30 cellular contexts compared by ENCODE assay signal in the genomic region with DNA sequence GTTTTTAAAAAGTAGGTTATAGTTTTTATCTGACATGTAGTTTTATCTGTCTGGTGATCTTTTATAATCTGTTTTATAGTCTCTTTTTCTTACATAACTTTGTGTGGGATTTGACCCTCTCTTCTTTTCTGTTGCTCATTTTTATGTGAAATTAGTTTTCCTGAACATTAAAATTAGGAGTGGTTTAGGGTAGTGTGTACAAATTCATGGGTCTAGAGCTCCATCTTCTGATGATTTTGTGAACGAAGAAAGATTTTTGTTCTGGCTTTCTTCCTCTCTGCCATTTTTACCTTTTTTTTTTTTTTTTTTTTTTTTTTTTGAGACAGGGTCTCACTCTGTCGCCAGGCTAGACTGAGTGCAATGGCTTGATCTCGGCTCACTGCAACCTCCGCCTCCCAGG. TPM values are rescaled to one million over a fixed set of nuclear protein-coding genes. Genes with fewer than 3 reads are reported as not detected.
DNase-seq lines count a peak whose midpoint lies in the region; ATAC-seq, FAIRE-seq and TF ChIP-seq lines count a peak whose summit lies in the region.
"Had no signal": no experiment of that assay in that cellular context is flagged by ENCODE, and none has a peak within 500 bp of the region (broad histone marks: within the 10 kb centered on the region; RNA-seq: fewer than 3 reads in every experiment).

No MANE protein-coding gene starts in this region.

- no peaks in the 10 kb centered on the region for H3K27me3 Mint-ChIP-seq in activated naive CD8-positive, alpha-beta T cell treated with anti-CD3 and anti-CD28 coated beads, Interleukin-2, amount 50 U/mL, for 24 hours
- no peaks in the 10 kb centered on the region for H3K27me3 Mint-ChIP-seq in activated naive CD8-positive, alpha-beta T cell treated with anti-CD3 and anti-CD28 coated beads for 36 hours
- no peaks in the 10 kb centered on the region for H3K27me3 Mint-ChIP-seq in memory B cell
- H3K27me3 Mint-ChIP-seq: activated naive CD8-positive, alpha-beta T cell; activated T-helper 17 cell treated with anti-CD3 and anti-CD28 coated beads, Interleukin-2, amount 50 U/mL, for 72 hours had no signal

- no peaks in the 10 kb centered on the region for H3F3A ChIP-seq in Loucy (ENCODE audit: low read depth)

- FAIRE-seq in TTC549 (lab: Jason Lieb, UNC), result peak; percentile 82
- FAIRE-seq: islet of Langerhans had no signal

- no peaks in the 10 kb centered on the region for H3K9me2 ChIP-seq in Loucy (replicated peaks; ENCODE audit: low read depth, low read length)

- no peaks in the 10 kb centered on the region for H3K4me1 ChIP-seq in Loucy (ENCODE audit: insufficient read depth, low read length, poor library complexity, severe bottlenecking)
- no peaks in the 10 kb centered on the region for H3K4me1 ChIP-seq in sigmoid colon
- H3K4me1 ChIP-seq: BLaER1 treated with 17β-estradiol and CSF1 and Interleukin-3, amounts not matched to agents 10 nM and 100 nM; gastrocnemius medialis; testis; uterus had no signal

- TF ChIP-seq CTCF in Loucy (conservative IDR thresholded peaks at IDR 0.05; ENCODE audit: low read length) (peak; percentile 35; the same call in 1 of the 2 replicates), sigmoid colon (IDR thresholded peaks at IDR 0.05) (no peak)

- no peaks in the 10 kb centered on the region for H3K4me1 Mint-ChIP-seq in activated naive CD8-positive, alpha-beta T cell treated with anti-CD3 and anti-CD28 coated beads, Interleukin-2, amount 50 U/mL, for 24 hours
- peaks cover 2% of the 10 kb centered on the region for H3K4me1 Mint-ChIP-seq in activated naive CD8-positive, alpha-beta T cell treated with anti-CD3 and anti-CD28 coated beads for 36 hours
- H3K4me1 Mint-ChIP-seq in memory B cell, result no peaks in the 10 kb centered on the region
- H3K4me1 Mint-ChIP-seq: activated T-helper 17 cell treated with anti-CD3 and anti-CD28 coated beads, Interleukin-2, amount 50 U/mL, for 72 hours had no signal

- no peak overlapping the region for H3K4me2 ChIP-seq in Loucy (ENCODE audit: low read depth, low read length, poor library complexity, severe bottlenecking)
- H3K4me2 ChIP-seq: BLaER1 treated with 17β-estradiol and CSF1 and Interleukin-3, amounts not matched to agents 10 nM and 100 nM had no signal

- 92 to 95% methylated on average over 4 of the region's 4 CpGs for WGBS in sigmoid colon, 2 donors

- H3K9me3 Mint-ChIP-seq in activated naive CD8-positive, alpha-beta T cell treated with anti-CD3 and anti-CD28 coated beads, Interleukin-2, amount 50 U/mL, for 24 hours, result no peaks in the 10 kb centered on the region
- H3K9me3 Mint-ChIP-seq in activated naive CD8-positive, alpha-beta T cell treated with anti-CD3 and anti-CD28 coated beads for 36 hours, result no peaks in the 10 kb centered on the region
- no peaks in the 10 kb centered on the region for H3K9me3 Mint-ChIP-seq in memory B cell
- H3K9me3 Mint-ChIP-seq: activated T-helper 17 cell treated with anti-CD3 and anti-CD28 coated beads, Interleukin-2, amount 50 U/mL, for 72 hours had no signal

- no peak for TF ChIP-seq EP300 in sigmoid colon (IDR thresholded peaks at IDR 0.05)

- H3K27me3 ChIP-seq in Loucy (ENCODE audit: insufficient read depth, low read length, poor library complexity, severe bottlenecking) (no peaks in the 10 kb centered on the region), sigmoid colon (no peaks in the 10 kb centered on the region)
- H3K27me3 ChIP-seq: BLaER1 treated with 17β-estradiol and CSF1 and Interleukin-3, amounts not matched to agents 10 nM and 100 nM; gastrocnemius medialis; testis; uterus had no signal

- H3K4me3 Mint-ChIP-seq in activated naive CD8-positive, alpha-beta T cell treated with anti-CD3 and anti-CD28 coated beads, Interleukin-2, amount 50 U/mL, for 24 hours, result no peak overlapping the region
- H3K4me3 Mint-ChIP-seq in activated naive CD8-positive, alpha-beta T cell treated with anti-CD3 and anti-CD28 coated beads for 36 hours, result no peak overlapping the region
- H3K4me3 Mint-ChIP-seq in memory B cell, result no peak overlapping the region
- H3K4me3 Mint-ChIP-seq: activated naive CD8-positive, alpha-beta T cell; activated T-helper 17 cell treated with anti-CD3 and anti-CD28 coated beads, Interleukin-2, amount 50 U/mL, for 72 hours had no signal

- H3K79me2 ChIP-seq in Loucy (ENCODE audit: insufficient read depth, low read length), result no peaks in the 10 kb centered on the region

- H3K9ac ChIP-seq in Loucy (ENCODE audit: low read depth, low read length, poor library complexity, severe bottlenecking), result no peak overlapping the region
- H3K9ac ChIP-seq: BLaER1 treated with 17β-estradiol and CSF1 and Interleukin-3, amounts not matched to agents 10 nM and 100 nM had no signal

- DNase-seq in activated naive CD8-positive, alpha-beta T cell treated with anti-CD3 and anti-CD28 coated beads, Interleukin-2, amount 50 U/mL, for 24 hours, result no peak
- no peak for DNase-seq in activated naive CD8-positive, alpha-beta T cell treated with anti-CD3 and anti-CD28 coated beads for 36 hours
- DNase-seq in memory B cell (ENCODE audit: low spot score in 2 of 2), result no peak
- DNase-seq in KG1 (lab: John Stamatoyannopoulos, UW), result no peak
- no peak for DNase-seq in sigmoid colon
- DNase-seq: activated CD4-positive, alpha-beta T cell treated with anti-CD3 and anti-CD28 coated beads, Interleukin-2, amount 50 U/mL, for 1 hour; gastrocnemius medialis; HCEC 1CT; MM.1S; NCI-H146; NCI-H774; nucleus accumbens; small intestine; stimulated activated CD4-positive, alpha-beta T cell treated with anti-CD3 and anti-CD28 coated beads, Interleukin-2, amount 100 ng/mL, for 48 hours; stimulated activated naive CD4-positive, alpha-beta T cell; testis; uterus; WERI-Rb-1 had no signal

- intact Hi-C loops in sigmoid colon (cut with DNase I), result no loop called here

- H3K36me3 Mint-ChIP-seq in activated naive CD8-positive, alpha-beta T cell treated with anti-CD3 and anti-CD28 coated beads, Interleukin-2, amount 50 U/mL, for 24 hours (ENCODE audit: low read depth), result peaks cover 26% of the 10 kb centered on the region
- H3K36me3 Mint-ChIP-seq in activated naive CD8-positive, alpha-beta T cell treated with anti-CD3 and anti-CD28 coated beads for 36 hours, result peaks cover 17% of the 10 kb centered on the region
- peaks cover 17% of the 10 kb centered on the region for H3K36me3 Mint-ChIP-seq in memory B cell

- no peaks in the 10 kb centered on the region for H3K9me3 ChIP-seq in Loucy (ENCODE audit: insufficient read depth, low read depth, low read length)
- H3K9me3 ChIP-seq in sigmoid colon, result no peaks in the 10 kb centered on the region
- H3K9me3 ChIP-seq: BLaER1 treated with 17β-estradiol and CSF1 and Interleukin-3, amounts not matched to agents 10 nM and 100 nM; gastrocnemius medialis; testis; uterus had no signal

- no peak for ATAC-seq in activated naive CD8-positive, alpha-beta T cell treated with anti-CD3 and anti-CD28 coated beads, Interleukin-2, amount 50 U/mL, for 24 hours
- ATAC-seq in memory B cell (ENCODE audit: low read depth) (no peak), GM18909 (IDR thresholded peaks at IDR 0.05; ENCODE audit: poor library complexity, unreplicated experiment) (no peak)
- ATAC-seq: activated T-helper 17 cell treated with anti-CD3 and anti-CD28 coated beads, Interleukin-2, amount 50 U/mL, for 72 hours; gastrocnemius medialis; Panc1 had no signal

- H3K36me3 ChIP-seq in Loucy (ENCODE audit: insufficient read depth, low read length), result no peaks in the 10 kb centered on the region
- H3K36me3 ChIP-seq in sigmoid colon, result peaks cover 0 to 43% (median 5%) of the 10 kb centered on the region in 4 donors
- H3K36me3 ChIP-seq: uterus had no signal

- no peak overlapping the region for H3K4me3 ChIP-seq in Loucy (ENCODE audit: low read length, poor library complexity, severe bottlenecking)
- H3K4me3 ChIP-seq in sigmoid colon, result no peak overlapping the region
- H3K4me3 ChIP-seq: BLaER1 treated with 17β-estradiol and CSF1 and Interleukin-3, amounts not matched to agents 10 nM and 100 nM; gastrocnemius medialis; lung; testis; uterus had no signal

- H4K20me1 ChIP-seq in Loucy (ENCODE audit: insufficient read depth, low read length, poor library complexity, severe bottlenecking), result no peaks in the 10 kb centered on the region
- H4K20me1 ChIP-seq: BLaER1 treated with 17β-estradiol and CSF1 and Interleukin-3, amounts not matched to agents 10 nM and 100 nM had no signal

- H3K27ac ChIP-seq in sigmoid colon, result no peak overlapping the region
- H3K27ac ChIP-seq: BLaER1 treated with 17β-estradiol and CSF1 and Interleukin-3, amounts not matched to agents 10 nM and 100 nM; epithelial cell of prostate; gastrocnemius medialis; testis; uterus; WERI-Rb-1 had no signal

- H3K27ac Mint-ChIP-seq in activated naive CD8-positive, alpha-beta T cell treated with anti-CD3 and anti-CD28 coated beads, Interleukin-2, amount 50 U/mL, for 24 hours, result peak overlapping the region; percentile 33
- H3K27ac Mint-ChIP-seq in activated naive CD8-positive, alpha-beta T cell treated with anti-CD3 and anti-CD28 coated beads for 36 hours, result no peak overlapping the region
- peak overlapping the region; percentile 19 for H3K27ac Mint-ChIP-seq in memory B cell
- H3K27ac Mint-ChIP-seq: activated naive CD8-positive, alpha-beta T cell; activated T-helper 17 cell treated with anti-CD3 and anti-CD28 coated beads, Interleukin-2, amount 50 U/mL, for 72 hours had no signal

- TF ChIP-seq POLR2A in sigmoid colon (IDR thresholded peaks at IDR 0.05), result no peak

- H2AFZ ChIP-seq in Loucy (ENCODE audit: low read length), result no peak overlapping the region

RNA-seq across cellular contexts. Expression of gene SLC30A6, which starts 46.6 kb away (rescaled TPM):
- 10 to 100 TPM; 21.8 to 22.5 TPM for total RNA-seq in activated naive CD8-positive, alpha-beta T cell treated with anti-CD3 and anti-CD28 coated beads for 36 hours
- total RNA-seq in sigmoid colon, result 10 to 100 TPM; 16.2 to 20.6 (median 17.4) TPM
- polyA plus RNA-seq in sigmoid colon, result 1 to 10 TPM; 1.8 to 8.7 (median 2.5) TPM

RNA-seq across cellular contexts. Expression of gene NLRC4, which starts 52.4 kb away (rescaled TPM):
- total RNA-seq in activated naive CD8-positive, alpha-beta T cell treated with anti-CD3 and anti-CD28 coated beads for 36 hours, result not detected
- 1 to 10 TPM; 1.1 to 1.8 (median 1.7) TPM for total RNA-seq in sigmoid colon
- 1 to 10 TPM in 1 of 3 donors, under 1 TPM in 2; 0.60 to 2.3 (median 0.90) TPM for polyA plus RNA-seq in sigmoid colon
- total RNA-seq: myocyte, pulmonary artery endothelial cell had no signal
